ENCODE assay signal across 8 cellular contexts in the genomic region with DNA sequence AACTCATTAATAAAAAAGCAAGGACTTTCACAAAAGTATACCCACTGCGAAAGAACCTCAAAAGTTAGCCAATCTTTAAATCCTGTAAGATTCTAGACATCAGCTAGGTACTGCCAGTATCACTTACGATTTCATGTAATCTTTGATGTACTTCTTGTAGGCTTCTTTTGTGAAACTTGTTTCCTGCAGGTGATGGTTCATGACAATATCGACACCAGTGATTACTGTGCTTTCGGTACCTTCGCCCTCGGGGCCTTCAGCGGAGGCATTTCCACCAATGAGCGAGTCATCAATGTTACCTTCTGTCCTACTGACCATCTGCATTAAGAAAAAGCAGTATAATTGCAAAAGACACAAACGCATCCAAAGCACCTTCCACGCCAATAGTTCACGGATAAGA. TPM values are rescaled to one million over a fixed set of nuclear protein-coding genes. Genes with fewer than 3 reads are reported as not detected.
A peak's percentile ranks its signal among the peaks of the same experiment; 100 is the strongest.
DNase-seq lines count a peak whose midpoint lies in the region; ATAC-seq and TF ChIP-seq lines count a peak whose summit lies in the region.

No MANE protein-coding gene starts in this region.

- TF ChIP-seq CTCF in activated B cell treated with CpG ODN at 0.5 μM for 24 hours (IDR thresholded peaks at IDR 0.05): no peak
- TF ChIP-seq CTCF in esophagus squamous epithelium (IDR thresholded peaks at IDR 0.05): no peak
- no peak for TF ChIP-seq CTCF in sigmoid colon (IDR thresholded peaks at IDR 0.05)

- peaks cover 65% of the 10 kb centered on the region for H3K36me3 Mint-ChIP-seq in activated B cell treated with CpG ODN at 0.5 μM for 24 hours (ENCODE audit: low read depth)

- H3K4me3 ChIP-seq in esophagus squamous epithelium (peak overlapping the region; percentile 86 to 100 (median 95)), sigmoid colon (peak overlapping the region; percentile 74 to 100 (median 98))

- POLR2A ChIA-PET in activated B cell treated with CpG ODN at 0.5 μM for 24 hours (lab: Charles Lee): interaction anchor here (0.6 to 3.0 kb wide), 9 partner anchors 8 to 842 kb away, joined by 3 to 31 read pairs (median 15); partner anchors contain the start of genes COG3, LCP1 and SLC25A30

- ATAC-seq in activated B cell treated with CpG ODN at 0.5 μM for 24 hours (ENCODE audit: low read depth) (no peak), HG03095 (IDR thresholded peaks at IDR 0.05; ENCODE audit: unreplicated experiment) (no peak)

- DNase-seq in activated B cell treated with CpG ODN at 0.5 μM for 24 hours (no peak), esophagus squamous epithelium (lab: John Stamatoyannopoulos, UW) (no peak), sigmoid colon (no peak), hypothalamus (lab: John Stamatoyannopoulos, UW) (no peak), DMS114 treated with DMSO at 0.1 percent for 48 hours (lab: John Stamatoyannopoulos, UW; ENCODE audit: unreplicated experiment) (no peak), hepatic stellate cell (ENCODE audit: low spot score) (no peak)

- H3K27me3 ChIP-seq in esophagus squamous epithelium (no peaks in the 10 kb centered on the region), sigmoid colon (no peaks in the 10 kb centered on the region)

- TF ChIP-seq POLR2A in esophagus squamous epithelium (IDR thresholded peaks at IDR 0.05): no peak
- TF ChIP-seq POLR2A in sigmoid colon (IDR thresholded peaks at IDR 0.05): no peak

- WGBS in esophagus squamous epithelium, 2 donors: 3 to 4% methylated on average over 11 of the region's 11 CpGs
- 2 to 8% methylated on average over 11 of the region's 11 CpGs for WGBS in sigmoid colon, 2 donors

- H3K4me1 ChIP-seq in ES-I3 (ENCODE audit: insufficient read depth, low read length) (peaks cover 11% of the 10 kb centered on the region; the same call in 1 of the 2 replicates), esophagus squamous epithelium (peaks cover 25 to 75% (median 41%) of the 10 kb centered on the region in 3 donors), sigmoid colon (peaks cover 2 to 69% (median 54%) of the 10 kb centered on the region in 4 donors)

- peaks cover 65% of the 10 kb centered on the region for H3K4me1 Mint-ChIP-seq in activated B cell treated with CpG ODN at 0.5 μM for 24 hours

- peak overlapping the region; percentile 99 to 100 (median 100) for H3K27ac ChIP-seq in esophagus squamous epithelium
- peak overlapping the region; percentile 99 to 100 (median 100) for H3K27ac ChIP-seq in sigmoid colon

- no peaks in the 10 kb centered on the region for H3K9me3 ChIP-seq in ES-I3 (ENCODE audit: control insufficient read depth, insufficient read depth, low read length)
- H3K9me3 ChIP-seq in esophagus squamous epithelium: no peaks in the 10 kb centered on the region
- no peaks in the 10 kb centered on the region for H3K9me3 ChIP-seq in sigmoid colon

- intact Hi-C loops in activated B cell treated with CpG ODN at 0.5 μM for 24 hours (cut with micrococcal nuclease) (loop anchor here (2.0 to 10.0 kb wide), 4 partner anchors 825 to 1457 kb away; partner anchors contain the start of gene ESD), esophagus squamous epithelium (cut with DNase I) (no loop called here), sigmoid colon (cut with DNase I) (loop anchor here (2.0 kb wide), 1 partner anchor 29 kb away; no protein-coding TSS in a partner anchor)

- H3K27me3 Mint-ChIP-seq in activated B cell treated with CpG ODN at 0.5 μM for 24 hours: no peaks in the 10 kb centered on the region

- H3K27ac Mint-ChIP-seq in activated B cell treated with CpG ODN at 0.5 μM for 24 hours: peak overlapping the region; percentile 99

- peak overlapping the region; percentile 99 for H3K4me3 Mint-ChIP-seq in activated B cell treated with CpG ODN at 0.5 μM for 24 hours

- no peaks in the 10 kb centered on the region for H3K9me3 Mint-ChIP-seq in activated B cell treated with CpG ODN at 0.5 μM for 24 hours

- peaks cover 30% of the 10 kb centered on the region for H3K36me3 ChIP-seq in ES-I3 (ENCODE audit: insufficient read depth, low read length)
- peaks cover 16 to 62% (median 39%) of the 10 kb centered on the region in 3 donors for H3K36me3 ChIP-seq in esophagus squamous epithelium
- peaks cover 26 to 58% (median 42%) of the 10 kb centered on the region in 4 donors for H3K36me3 ChIP-seq in sigmoid colon

- TF ChIP-seq EP300 in sigmoid colon (IDR thresholded peaks at IDR 0.05): no peak

- peak overlapping the region; percentile 85 for H3K9ac ChIP-seq in ES-I3 (ENCODE audit: low read depth, low read length)

- CTCF ChIA-PET in activated B cell treated with CpG ODN at 0.5 μM for 24 hours (lab: Charles Lee): interaction anchor here (1.1 to 1.5 kb wide), 4 partner anchors 28 to 151 kb away, joined by 3 to 10 read pairs (median 4); no protein-coding TSS in a partner anchor

RNA-seq across cellular contexts. Expression of gene TPT1, which starts 1.1 kb away (rescaled TPM):
- total RNA-seq in activated B cell treated with CpG ODN at 0.5 μM for 24 hours (3,880 and 4,323 TPM in 2 replicates), esophagus squamous epithelium (1,000 to 10,000 TPM; 2,183 to 3,899 (median 2,784) TPM), sigmoid colon (1,000 to 10,000 TPM; 3,556 to 5,645 (median 4,871) TPM)
- over 10,000 TPM in 2 of 3 donors, 1,000 to 10,000 TPM in 1; 6,420 to 14,118 (median 13,579) TPM for polyA plus RNA-seq in sigmoid colon
